1 cellular context compared by ENCODE assay signal in the genomic region with DNA sequence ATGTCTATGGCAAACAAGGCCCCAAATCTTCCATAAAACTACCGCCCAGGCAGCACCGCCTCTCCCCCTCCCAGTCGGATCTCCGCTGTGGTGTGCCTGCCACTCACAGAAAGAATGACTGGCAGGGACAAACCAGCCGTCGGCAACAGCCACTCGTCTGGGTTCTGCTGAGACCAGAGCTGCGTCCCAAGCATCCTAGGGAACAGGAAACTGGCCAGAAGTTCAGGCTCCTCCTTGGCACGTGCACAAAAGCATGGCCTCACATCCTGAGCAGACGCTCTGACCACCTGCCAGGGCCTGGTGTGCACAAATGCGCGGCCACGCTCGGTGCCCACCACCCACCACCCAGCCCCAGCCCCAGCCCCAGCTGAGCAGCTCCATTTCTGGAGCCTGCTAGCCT.
TF ChIP-seq lines count a peak whose summit lies in the region.

No MANE protein-coding gene starts in this region.

TF ChIP-seq in GM23338, 12 proteins besides CTCF, POLR2A, EP300 and RAD21 (continued from another document):
- TF ChIP-seq, protein P1, sequence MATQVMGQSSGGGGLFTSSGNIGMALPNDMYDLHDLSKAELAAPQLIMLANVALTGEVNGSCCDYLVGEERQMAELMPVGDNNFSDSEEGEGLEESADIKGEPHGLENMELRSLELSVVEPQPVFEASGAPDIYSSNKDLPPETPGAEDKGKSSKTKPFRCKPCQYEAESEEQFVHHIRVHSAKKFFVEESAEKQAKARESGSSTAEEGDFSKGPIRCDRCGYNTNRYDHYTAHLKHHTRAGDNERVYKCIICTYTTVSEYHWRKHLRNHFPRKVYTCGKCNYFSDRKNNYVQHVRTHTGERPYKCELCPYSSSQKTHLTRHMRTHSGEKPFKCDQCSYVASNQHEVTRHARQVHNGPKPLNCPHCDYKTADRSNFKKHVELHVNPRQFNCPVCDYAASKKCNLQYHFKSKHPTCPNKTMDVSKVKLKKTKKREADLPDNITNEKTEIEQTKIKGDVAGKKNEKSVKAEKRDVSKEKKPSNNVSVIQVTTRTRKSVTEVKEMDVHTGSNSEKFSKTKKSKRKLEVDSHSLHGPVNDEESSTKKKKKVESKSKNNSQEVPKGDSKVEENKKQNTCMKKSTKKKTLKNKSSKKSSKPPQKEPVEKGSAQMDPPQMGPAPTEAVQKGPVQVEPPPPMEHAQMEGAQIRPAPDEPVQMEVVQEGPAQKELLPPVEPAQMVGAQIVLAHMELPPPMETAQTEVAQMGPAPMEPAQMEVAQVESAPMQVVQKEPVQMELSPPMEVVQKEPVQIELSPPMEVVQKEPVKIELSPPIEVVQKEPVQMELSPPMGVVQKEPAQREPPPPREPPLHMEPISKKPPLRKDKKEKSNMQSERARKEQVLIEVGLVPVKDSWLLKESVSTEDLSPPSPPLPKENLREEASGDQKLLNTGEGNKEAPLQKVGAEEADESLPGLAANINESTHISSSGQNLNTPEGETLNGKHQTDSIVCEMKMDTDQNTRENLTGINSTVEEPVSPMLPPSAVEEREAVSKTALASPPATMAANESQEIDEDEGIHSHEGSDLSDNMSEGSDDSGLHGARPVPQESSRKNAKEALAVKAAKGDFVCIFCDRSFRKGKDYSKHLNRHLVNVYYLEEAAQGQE (IDR thresholded peaks at IDR 0.05; ENCODE audit: unreplicated experiment): no peak
- no peak for TF ChIP-seq CREB1 (CRISPR knock-in tag; IDR thresholded peaks at IDR 0.05; ENCODE audit: low read depth)
- TF ChIP-seq EZH2 (IDR thresholded peaks at IDR 0.05; ENCODE audit: low read depth, unreplicated experiment): no peak
